2 cellular contexts compared by ENCODE assay signal in genomic region chr21:15355066-15355465, GRCh38.
TF ChIP-seq lines count a peak whose summit lies in the region.

No MANE protein-coding gene starts in this region.

TF ChIP-seq in GM23338, 12 proteins besides CTCF, POLR2A, EP300 and RAD21 (continued from another document):
- TF ChIP-seq REST (IDR thresholded peaks at IDR 0.05; ENCODE audit: unreplicated experiment) (no peak), ZNF462 (CRISPR knock-in tag; IDR thresholded peaks at IDR 0.05) (no peak), ETS1 (IDR thresholded peaks at IDR 0.05) (no peak), POLR2AphosphoS5 (IDR thresholded peaks at IDR 0.05; ENCODE audit: low read depth) (no peak), EZH2 (IDR thresholded peaks at IDR 0.05; ENCODE audit: low read depth, unreplicated experiment) (no peak), ZNF114 (CRISPR knock-in tag; IDR thresholded peaks at IDR 0.05) (no peak), NANOG (IDR thresholded peaks at IDR 0.05; ENCODE audit: borderline replicate concordance) (no peak), EZH2phosphoT487 (IDR thresholded peaks at IDR 0.05; ENCODE audit: unreplicated experiment) (no peak), CREB1 (CRISPR knock-in tag; IDR thresholded peaks at IDR 0.05; ENCODE audit: low read depth) (no peak), STAT1 (IDR thresholded peaks at IDR 0.05; ENCODE audit: unreplicated experiment) (no peak)

TF ChIP-seq in K562, 482 proteins besides CTCF, POLR2A, EP300 and RAD21 (continued from another document):
- TF ChIP-seq MITF (IDR thresholded peaks at IDR 0.05), result no peak
